Comparison of ENCODE assay signal across 1 cellular context in the genomic region with DNA sequence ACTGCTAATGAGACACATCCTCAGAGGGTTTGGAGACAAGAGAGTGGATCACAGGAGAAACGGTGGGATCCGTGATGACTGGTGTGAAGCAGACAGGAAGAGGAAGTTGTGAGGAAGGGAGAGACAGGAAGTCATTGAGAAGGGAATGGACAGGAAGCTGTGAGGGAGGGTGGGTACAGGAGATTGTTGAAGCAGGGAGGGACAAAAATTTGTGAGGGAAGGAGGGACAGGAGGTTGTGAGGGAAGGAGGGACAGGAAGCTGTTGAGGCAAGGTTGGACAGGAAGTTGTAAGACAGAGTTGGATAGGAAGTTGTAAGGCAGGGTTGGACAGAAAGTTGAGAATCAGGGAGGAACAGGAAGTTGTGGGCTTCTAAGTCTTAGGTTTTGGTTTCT.
A peak's percentile ranks its signal among the peaks of the same experiment; 100 is the strongest.
TF ChIP-seq lines count a peak whose summit lies in the region.

No MANE protein-coding gene starts in this region.

TF ChIP-seq in HEK293, 187 proteins besides CTCF, POLR2A, EP300 and RAD21 (continued from another document):
- TF ChIP-seq, protein P1, sequence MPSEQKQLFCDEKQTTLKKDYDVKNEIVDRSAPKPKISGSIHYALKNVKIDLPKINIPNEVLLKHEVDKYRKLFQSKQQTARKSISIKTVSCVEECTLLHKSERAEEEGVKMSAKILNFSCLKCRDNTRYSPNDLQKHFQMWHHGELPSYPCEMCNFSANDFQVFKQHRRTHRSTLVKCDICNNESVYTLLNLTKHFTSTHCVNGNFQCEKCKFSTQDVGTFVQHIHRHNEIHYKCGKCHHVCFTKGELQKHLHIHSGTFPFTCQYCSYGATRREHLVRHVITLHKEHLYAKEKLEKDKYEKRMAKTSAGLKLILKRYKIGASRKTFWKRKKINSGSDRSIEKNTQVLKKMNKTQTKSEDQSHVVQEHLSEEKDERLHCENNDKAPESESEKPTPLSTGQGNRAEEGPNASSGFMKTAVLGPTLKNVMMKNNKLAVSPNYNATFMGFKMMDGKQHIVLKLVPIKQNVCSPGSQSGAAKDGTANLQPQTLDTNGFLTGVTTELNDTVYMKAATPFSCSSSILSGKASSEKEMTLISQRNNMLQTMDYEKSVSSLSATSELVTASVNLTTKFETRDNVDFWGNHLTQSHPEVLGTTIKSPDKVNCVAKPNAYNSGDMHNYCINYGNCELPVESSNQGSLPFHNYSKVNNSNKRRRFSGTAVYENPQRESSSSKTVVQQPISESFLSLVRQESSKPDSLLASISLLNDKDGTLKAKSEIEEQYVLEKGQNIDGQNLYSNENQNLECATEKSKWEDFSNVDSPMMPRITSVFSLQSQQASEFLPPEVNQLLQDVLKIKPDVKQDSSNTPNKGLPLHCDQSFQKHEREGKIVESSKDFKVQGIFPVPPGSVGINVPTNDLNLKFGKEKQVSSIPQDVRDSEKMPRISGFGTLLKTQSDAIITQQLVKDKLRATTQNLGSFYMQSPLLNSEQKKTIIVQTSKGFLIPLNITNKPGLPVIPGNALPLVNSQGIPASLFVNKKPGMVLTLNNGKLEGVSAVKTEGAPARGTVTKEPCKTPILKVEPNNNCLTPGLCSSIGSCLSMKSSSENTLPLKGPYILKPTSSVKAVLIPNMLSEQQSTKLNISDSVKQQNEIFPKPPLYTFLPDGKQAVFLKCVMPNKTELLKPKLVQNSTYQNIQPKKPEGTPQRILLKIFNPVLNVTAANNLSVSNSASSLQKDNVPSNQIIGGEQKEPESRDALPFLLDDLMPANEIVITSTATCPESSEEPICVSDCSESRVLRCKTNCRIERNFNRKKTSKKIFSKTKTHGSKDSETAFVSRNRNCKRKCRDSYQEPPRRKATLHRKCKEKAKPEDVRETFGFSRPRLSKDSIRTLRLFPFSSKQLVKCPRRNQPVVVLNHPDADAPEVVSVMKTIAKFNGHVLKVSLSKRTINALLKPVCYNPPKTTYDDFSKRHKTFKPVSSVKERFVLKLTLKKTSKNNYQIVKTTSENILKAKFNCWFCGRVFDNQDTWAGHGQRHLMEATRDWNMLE (tag by site-specific recombination; conservative IDR thresholded peaks at IDR 0.05; ENCODE audit: low read depth): peak; percentile 42; the same call in 1 of the 2 replicates
